In genomic region chr6:152636675-152637421, GRCh38 we compare ENCODE assay signal across 1 cellular context.
A peak's percentile ranks its signal among the peaks of the same experiment; 100 is the strongest.
TF ChIP-seq lines count a peak whose summit lies in the region.

Gene SYNE1 (minus strand): TSS chr6:152637362. CDS start chr6:152628331, 9,031 bp downstream.

TF ChIP-seq in WTC11, 78 proteins besides CTCF, POLR2A, EP300 and RAD21 (continued from another document):
- TF ChIP-seq, protein P1, sequence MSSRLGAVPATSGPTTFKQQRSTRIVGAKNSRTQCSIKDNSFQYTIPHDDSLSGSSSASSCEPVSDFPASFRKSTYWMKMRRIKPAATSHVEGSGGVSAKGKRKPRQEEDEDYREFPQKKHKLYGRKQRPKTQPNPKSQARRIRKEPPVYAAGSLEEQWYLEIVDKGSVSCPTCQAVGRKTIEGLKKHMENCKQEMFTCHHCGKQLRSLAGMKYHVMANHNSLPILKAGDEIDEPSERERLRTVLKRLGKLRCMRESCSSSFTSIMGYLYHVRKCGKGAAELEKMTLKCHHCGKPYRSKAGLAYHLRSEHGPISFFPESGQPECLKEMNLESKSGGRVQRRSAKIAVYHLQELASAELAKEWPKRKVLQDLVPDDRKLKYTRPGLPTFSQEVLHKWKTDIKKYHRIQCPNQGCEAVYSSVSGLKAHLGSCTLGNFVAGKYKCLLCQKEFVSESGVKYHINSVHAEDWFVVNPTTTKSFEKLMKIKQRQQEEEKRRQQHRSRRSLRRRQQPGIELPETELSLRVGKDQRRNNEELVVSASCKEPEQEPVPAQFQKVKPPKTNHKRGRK (CRISPR knock-in tag; IDR thresholded peaks at IDR 0.05; ENCODE audit: borderline replicate concordance) = no peak
- no peak for TF ChIP-seq JAZF1 (CRISPR knock-in tag; IDR thresholded peaks at IDR 0.05)
- no peak for TF ChIP-seq JUN (CRISPR knock-in tag; IDR thresholded peaks at IDR 0.05)
- TF ChIP-seq FOXP1 (CRISPR knock-in tag; IDR thresholded peaks at IDR 0.05; ENCODE audit: borderline replicate concordance) = no peak
- no peak for TF ChIP-seq NR2C2 (CRISPR knock-in tag; IDR thresholded peaks at IDR 0.05)
- TF ChIP-seq SP1 (CRISPR knock-in tag; conservative IDR thresholded peaks at IDR 0.05) = peak; percentile 12; the same call in 1 of the 2 replicates
- TF ChIP-seq MLX (CRISPR knock-in tag; IDR thresholded peaks at IDR 0.05) = no peak
